ENCODE assay signal across 18 cellular contexts in the genomic region with DNA sequence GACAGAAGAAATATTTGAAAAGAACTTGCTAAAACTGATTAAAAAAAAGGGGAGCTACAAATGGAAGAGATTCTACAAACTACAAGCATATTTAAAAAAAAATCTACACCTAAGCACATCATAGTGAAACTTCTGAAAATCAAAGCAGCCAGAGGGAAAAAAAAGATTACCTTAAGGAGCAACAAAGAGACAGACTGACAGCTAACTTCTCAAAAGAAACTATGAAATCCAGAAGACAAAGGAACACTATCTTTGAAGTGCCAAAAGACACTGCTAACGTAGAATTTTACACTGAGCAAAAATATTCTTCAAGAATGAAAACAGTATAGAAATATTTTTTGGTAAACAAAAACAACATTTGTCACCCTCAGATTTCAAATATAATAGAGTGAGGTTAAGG.
DNase-seq lines count a peak whose midpoint lies in the region; ATAC-seq, FAIRE-seq and TF ChIP-seq lines count a peak whose summit lies in the region.
"Had no signal": no experiment of that assay in that cellular context is flagged by ENCODE, and none has a peak within 500 bp of the region (broad histone marks: within the 10 kb centered on the region; RNA-seq: fewer than 3 reads in every experiment).

No MANE protein-coding gene starts in this region.

- TF ChIP-seq CTCF in HEK293 (tag by site-specific recombination; IDR thresholded peaks at IDR 0.05) (no peak), K562 (IDR thresholded peaks at IDR 0.05 in 2 of 3, conservative IDR thresholded peaks at IDR 0.05 in 1 of 3; ENCODE audit: insufficient read depth in 2 of 3, low read depth in 1 of 3, low read length in 3 of 3) (no peak)

- no peaks in the 10 kb centered on the region for H3K79me2 ChIP-seq in K562 (ENCODE audit: control insufficient read depth, insufficient read depth, low read length)

- no peak for TF ChIP-seq RAD21 in K562 (CRISPR knock-in tag; conservative IDR thresholded peaks at IDR 0.05 in 1 of 2, IDR thresholded peaks at IDR 0.05 in 1 of 2)

- BruUV-seq in K562 (replicated peaks; lab: Mats Ljungman, UMichigan): no TSS peak

- POLR2A ChIA-PET in HEK293 (lab: Yijun Ruan, JAX) (no interaction called here), K562 (lab: Yijun Ruan, JAX) (no interaction called here)

- H2AFZ ChIP-seq in K562 (ENCODE audit: low read depth, low read length): no peak overlapping the region

- H3K9ac ChIP-seq in K562 (ENCODE audit: insufficient read depth in 1 of 2, low read depth in 2 of 2, low read length in 2 of 2): no peak overlapping the region
- H3K9ac ChIP-seq: BLaER1 treated with 17β-estradiol and CSF1 and Interleukin-3, amounts not matched to agents 10 nM and 100 nM had no signal

- no peak for TF ChIP-seq EP300 in K562 (IDR thresholded peaks at IDR 0.05; ENCODE audit: low read length)

- 100% methylated on average over 1 of the region's 1 CpG for WGBS in K562 (ENCODE audit: insufficient coverage, low coverage, missing lambda C conversion rate)

- no peak overlapping the region for H3K4me2 ChIP-seq in K562 (ENCODE audit: insufficient read depth, low read length)
- H3K4me2 ChIP-seq: BLaER1 treated with 17β-estradiol and CSF1 and Interleukin-3, amounts not matched to agents 10 nM and 100 nM had no signal

- no peak overlapping the region for H3K27ac ChIP-seq in HEK293 (ENCODE audit: extremely low read depth, low read depth, low read length)
- H3K27ac ChIP-seq in K562 (ENCODE audit: extremely low read depth, low read depth, low read length): no peak overlapping the region
- H3K27ac ChIP-seq: BLaER1 treated with 17β-estradiol and CSF1 and Interleukin-3, amounts not matched to agents 10 nM and 100 nM; C4-2B had no signal

- no peak for TF ChIP-seq POLR2A in K562 (conservative IDR thresholded peaks at IDR 0.05)

- H3K4me3 ChIP-seq in HEK293 (ENCODE audit: low read depth, low read length) (no peak overlapping the region), K562 (no peak overlapping the region)
- H3K4me3 ChIP-seq: BLaER1 treated with 17β-estradiol and CSF1 and Interleukin-3, amounts not matched to agents 10 nM and 100 nM had no signal

- H3K36me3 ChIP-seq in HEK293 (ENCODE audit: control insufficient read depth in 2 of 2, insufficient read depth in 1 of 2, low read length in 2 of 2) (peaks cover 0 to 13% of the 10 kb centered on the region in 2 experiments; a peak in 2 of 3 replicates), K562 (ENCODE audit: control insufficient read depth, insufficient read depth, low read length) (peaks cover 17% of the 10 kb centered on the region)

- no peak for ATAC-seq in K562
- ATAC-seq: CD8-positive, alpha-beta T cell had no signal

- intact Hi-C loops in K562 (cut with micrococcal nuclease): no loop called here

- H3K9me3 ChIP-seq in HEK293 (ENCODE audit: control insufficient read depth, insufficient read depth, low read depth, low read length) (no peaks in the 10 kb centered on the region), K562 (replicated peaks; ENCODE audit: control insufficient read depth, insufficient read depth, low read depth, low read length) (peaks cover 3% of the 10 kb centered on the region; the same call in 1 of the 2 replicates)

- in situ Hi-C loops in ACHN (cut with HindIII; ENCODE audit: low pct_ligation_motif_present, low pct_unique_long_range_greater_than_20kb, low sequenced_read_pairs) (no loop called here), K562 (cut with MboI) (no loop called here)

- H3K4me1 ChIP-seq in HEK293 (ENCODE audit: control insufficient read depth, insufficient read depth, low read length) (no peaks in the 10 kb centered on the region), K562 (replicated peaks in 1 of 2; ENCODE audit: control insufficient read depth in 2 of 2, insufficient read depth in 2 of 2, low read length in 2 of 2) (peaks cover 0 to 14% of the 10 kb centered on the region in 2 experiments; a peak in 3 of 5 replicates)
- H3K4me1 ChIP-seq: BLaER1 treated with 17β-estradiol and CSF1 and Interleukin-3, amounts not matched to agents 10 nM and 100 nM; Caco-2 had no signal

- no peak for FAIRE-seq in K562 (lab: Jason Lieb, UNC)
- FAIRE-seq: D721Med, GM12891, GM19239 had no signal

- H3K9me1 ChIP-seq in K562 (ENCODE audit: control insufficient read depth, insufficient read depth, low read length): no peaks in the 10 kb centered on the region

- DNase-seq in ACHN (peak; percentile 6), K562 (ENCODE audit: extremely low read depth in 1 of 4, low spot score in 3 of 4) (no peak), NCI-H1417 treated with DMSO at 0.1 percent for 48 hours (lab: John Stamatoyannopoulos, UW) (no peak)
- DNase-seq in stimulated activated CD4-positive, alpha-beta T cell treated with anti-CD3 and anti-CD28 coated beads, Interleukin-2, amount 100 ng/mL, for 48 hours: no peak
- DNase-seq: 8988T; AML-193; Caco-2; Calu3; CD4-positive, alpha-beta T cell; CD8-positive, alpha-beta T cell; DMS79 treated with DMSO at 0.1 percent for 48 hours; GF-D8 had no signal

- CTCF ChIA-PET in HEK293 (lab: Yijun Ruan, JAX): interaction anchor here (0.6 kb wide), 1 partner anchor 228 kb away, joined by 4 read pairs; no protein-coding TSS in a partner anchor
- CTCF ChIA-PET in K562 (lab: Yijun Ruan, JAX; ENCODE audit: low intra/inter-chr PET ratio): no interaction called here

- H3K27me3 ChIP-seq in K562 (ENCODE audit: control insufficient read depth in 2 of 2, insufficient read depth in 2 of 2, low read length in 2 of 2): no peaks in the 10 kb centered on the region
- H3K27me3 ChIP-seq: BLaER1 treated with 17β-estradiol and CSF1 and Interleukin-3, amounts not matched to agents 10 nM and 100 nM had no signal

- no peaks in the 10 kb centered on the region for H4K20me1 ChIP-seq in K562 (replicated peaks; ENCODE audit: control insufficient read depth, insufficient read depth, low read length)
- H4K20me1 ChIP-seq: BLaER1 treated with 17β-estradiol and CSF1 and Interleukin-3, amounts not matched to agents 10 nM and 100 nM had no signal

TF ChIP-seq in HEK293, 187 proteins besides CTCF, POLR2A, EP300 and RAD21 (continues in another document):
- TF ChIP-seq, protein P1, sequence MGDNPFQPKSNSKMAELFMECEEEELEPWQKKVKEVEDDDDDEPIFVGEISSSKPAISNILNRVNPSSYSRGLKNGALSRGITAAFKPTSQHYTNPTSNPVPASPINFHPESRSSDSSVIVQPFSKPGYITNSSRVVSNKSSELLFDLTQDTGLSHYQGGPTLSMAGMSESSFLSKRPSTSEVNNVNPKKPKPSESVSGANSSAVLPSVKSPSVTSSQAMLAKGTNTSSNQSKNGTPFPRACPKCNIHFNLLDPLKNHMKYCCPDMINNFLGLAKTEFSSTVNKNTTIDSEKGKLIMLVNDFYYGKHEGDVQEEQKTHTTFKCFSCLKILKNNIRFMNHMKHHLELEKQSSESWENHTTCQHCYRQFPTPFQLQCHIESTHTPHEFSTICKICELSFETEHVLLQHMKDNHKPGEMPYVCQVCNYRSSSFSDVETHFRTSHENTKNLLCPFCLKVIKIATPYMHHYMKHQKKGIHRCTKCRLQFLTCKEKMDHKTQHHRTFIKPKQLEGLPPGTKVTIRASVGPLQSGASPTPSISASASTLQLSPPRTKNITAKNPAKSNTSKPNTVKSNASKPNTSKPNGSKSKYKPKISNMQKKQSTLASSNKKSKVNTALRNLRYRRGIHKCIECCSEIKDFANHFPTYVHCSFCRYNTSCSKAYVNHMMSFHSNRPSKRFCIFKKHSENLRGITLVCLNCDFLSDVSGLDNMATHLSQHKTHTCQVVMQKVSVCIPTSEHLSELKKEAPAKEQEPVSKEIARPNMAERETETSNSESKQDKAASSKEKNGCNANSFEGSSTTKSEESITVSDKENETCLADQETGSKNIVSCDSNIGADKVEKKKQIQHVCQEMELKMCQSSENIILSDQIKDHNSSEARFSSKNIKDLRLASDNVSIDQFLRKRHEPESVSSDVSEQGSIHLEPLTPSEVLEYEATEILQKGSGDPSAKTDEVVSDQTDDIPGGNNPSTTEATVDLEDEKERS (tag by site-specific recombination; IDR thresholded peaks at IDR 0.05): no peak
- no peak for TF ChIP-seq ZNF501 (tag by site-specific recombination; IDR thresholded peaks at IDR 0.05)

TF ChIP-seq in K562, 482 proteins besides CTCF, POLR2A, EP300 and RAD21:
- TF ChIP-seq CBX3 (IDR thresholded peaks at IDR 0.05; ENCODE audit: borderline replicate concordance in 1 of 2, low read length in 2 of 2) (peak in 1 of 2 experiments; percentile 77; a peak in 2 of 3 replicates), CBX5 (IDR thresholded peaks at IDR 0.05; ENCODE audit: borderline replicate concordance, low read depth) (peak; percentile 62; the same call in 1 of the 2 replicates), MTA3 (IDR thresholded peaks at IDR 0.05; ENCODE audit: borderline replicate concordance) (no peak), TRIM28 (IDR thresholded peaks at IDR 0.05) (0 out of 2 replicates have a peak, but pooled peaks have one; percentile 64), TRIM24 (IDR thresholded peaks at IDR 0.05) (peak in 1 of 2 experiments; percentile 51; a peak in 1 of 4 replicates), ZBTB7A (IDR thresholded peaks at IDR 0.05; ENCODE audit: borderline replicate concordance, control insufficient read depth, low read depth, low read length) (no peak)
